Comparison of ENCODE assay signal across 8 cellular contexts in the genomic region with DNA sequence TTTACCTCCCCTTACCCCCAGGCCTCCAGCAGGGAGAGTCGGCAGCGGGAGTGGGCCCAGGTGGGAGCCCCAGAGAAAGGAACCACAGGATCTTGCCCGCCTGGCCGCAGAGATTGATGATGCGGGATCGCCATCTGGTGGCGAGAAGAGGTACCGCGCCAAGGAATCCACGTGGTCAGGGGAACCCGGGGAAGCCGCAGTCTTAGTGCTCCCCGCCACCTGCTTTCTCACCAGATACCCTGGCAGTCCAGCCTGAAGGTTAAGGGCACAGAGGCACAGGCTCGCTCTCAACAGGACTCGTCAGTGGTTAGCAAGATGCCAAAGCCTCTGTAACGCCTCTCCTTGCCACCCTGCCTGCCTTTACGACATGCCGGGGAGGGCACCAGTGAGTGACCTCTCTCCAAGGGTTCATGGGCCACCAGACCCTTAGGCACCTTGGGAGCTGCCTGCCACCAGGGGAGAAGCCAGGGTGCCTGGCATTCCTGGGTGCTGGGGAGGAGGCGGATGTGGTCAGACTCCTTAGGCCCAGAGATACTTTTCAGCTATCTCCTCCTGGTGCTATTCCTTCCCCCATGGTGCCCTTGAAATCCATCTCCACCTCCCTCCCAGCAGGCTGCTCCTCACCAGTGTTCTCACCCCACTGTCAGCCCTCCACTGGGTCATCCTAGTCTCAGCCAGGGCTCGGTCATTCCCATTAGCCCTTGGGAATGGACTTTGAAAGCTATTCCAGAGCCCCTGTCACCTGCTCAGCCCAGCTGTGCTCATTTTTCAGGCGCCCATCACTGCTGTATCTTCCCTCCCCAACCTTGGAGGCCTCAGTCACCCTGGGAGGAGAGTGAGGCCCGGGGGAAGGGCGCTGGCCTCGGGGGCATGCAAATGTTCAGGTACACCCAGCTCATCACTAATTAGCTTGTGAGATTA. TPM values are rescaled to one million over a fixed set of nuclear protein-coding genes. Genes with fewer than 3 reads are reported as not detected.
DNase-seq lines count a peak whose midpoint lies in the region; ATAC-seq and TF ChIP-seq lines count a peak whose summit lies in the region.

No MANE protein-coding gene starts in this region.

- no peak overlapping the region for H3K9ac ChIP-seq in DND-41 (ENCODE audit: low read depth, low read length)

- peaks cover 13% of the 10 kb centered on the region for H3K4me1 ChIP-seq in DND-41 (ENCODE audit: insufficient read depth, low read length)

- H2AFZ ChIP-seq in DND-41 (ENCODE audit: low read depth, low read length): peak overlapping the region; percentile 69; the same call in 1 of the 2 replicates

- TF ChIP-seq CTCF in DND-41 (IDR thresholded peaks at IDR 0.05; ENCODE audit: borderline replicate concordance, extremely low read depth, low read length, poor library complexity, severe bottlenecking): peak; percentile 96

- no peak overlapping the region for H3K4me3 Mint-ChIP-seq in activated CD4-positive, alpha-beta memory T cell treated with anti-CD3 and anti-CD28 coated beads, Interleukin-2, amount 10 ng/mL, durations not matched to agents 7 days and 5 days

- ATAC-seq in DND-41 (ENCODE audit: insufficient read depth, low read depth) (peak; percentile 93), HG03159 (IDR thresholded peaks at IDR 0.05; ENCODE audit: unreplicated experiment) (peak; percentile 57), HG02884 (IDR thresholded peaks at IDR 0.05; ENCODE audit: unreplicated experiment) (no peak)

- no peaks in the 10 kb centered on the region for H3K36me3 ChIP-seq in DND-41 (ENCODE audit: insufficient read depth, low read length)

- DNase-seq in DND-41 (peak; percentile 86), NCI-H82 treated with DMSO at 0.1 percent for 48 hours (lab: John Stamatoyannopoulos, UW; ENCODE audit: unreplicated experiment) (peak; percentile 61), ecto neural progenitor cell (ENCODE audit: low spot score) (peak; percentile 94), medulla oblongata (ENCODE audit: extremely low spot score) (peak; percentile 87)
- DNase-seq in activated CD4-positive, alpha-beta memory T cell treated with anti-CD3 and anti-CD28 coated beads, Interleukin-2, amount 10 ng/mL, durations not matched to agents 7 days and 5 days: peak; percentile 90
- peak; percentile 72 to 77 for DNase-seq in stimulated activated CD8-positive, alpha-beta memory T cell treated with anti-CD3 and anti-CD28 coated beads, Interleukin-15, amount 100 ng/mL, for 4 hours (ENCODE audit: low read depth in 2 of 2)

- H3K79me2 ChIP-seq in DND-41 (ENCODE audit: insufficient read depth, low read length): no peaks in the 10 kb centered on the region

- no peak overlapping the region for H3K4me3 ChIP-seq in DND-41 (ENCODE audit: low read depth in 1 of 2, low read length in 2 of 2)

- no peaks in the 10 kb centered on the region for H4K20me1 ChIP-seq in DND-41 (ENCODE audit: insufficient read depth, low read length)

- peaks cover 15% of the 10 kb centered on the region for H3K27me3 ChIP-seq in DND-41 (ENCODE audit: insufficient read depth, low read length, poor library complexity)

- H3K4me2 ChIP-seq in DND-41 (ENCODE audit: insufficient read depth, low read length): peak overlapping the region; percentile 47; the same call in 1 of the 2 replicates

- no peak overlapping the region for H3K27ac ChIP-seq in DND-41 (ENCODE audit: low read length)

- POLR2A ChIA-PET in activated CD4-positive, alpha-beta memory T cell treated with anti-CD3 and anti-CD28 coated beads, Interleukin-2, amount 10 ng/mL, durations not matched to agents 7 days and 5 days (lab: Charles Lee): interaction anchor here (0.8 to 3.0 kb wide), 4 partner anchors 8 to 53 kb away, joined by 3 to 13 read pairs (median 4); partner anchors contain the start of genes AANAT and UBE2O

- no peaks in the 10 kb centered on the region for H3K9me3 ChIP-seq in DND-41 (ENCODE audit: insufficient read depth, low read length, severe bottlenecking)

- peaks cover 8% of the 10 kb centered on the region for H3K27me3 Mint-ChIP-seq in activated CD4-positive, alpha-beta memory T cell treated with anti-CD3 and anti-CD28 coated beads, Interleukin-2, amount 10 ng/mL, durations not matched to agents 7 days and 5 days

- peaks cover 40% of the 10 kb centered on the region for H3K4me1 Mint-ChIP-seq in activated CD4-positive, alpha-beta memory T cell treated with anti-CD3 and anti-CD28 coated beads, Interleukin-2, amount 10 ng/mL, durations not matched to agents 7 days and 5 days

- H3K36me3 Mint-ChIP-seq in activated CD4-positive, alpha-beta memory T cell treated with anti-CD3 and anti-CD28 coated beads, Interleukin-2, amount 10 ng/mL, durations not matched to agents 7 days and 5 days (ENCODE audit: low read depth): no peaks in the 10 kb centered on the region

- H3K27ac Mint-ChIP-seq in activated CD4-positive, alpha-beta memory T cell treated with anti-CD3 and anti-CD28 coated beads, Interleukin-2, amount 10 ng/mL, durations not matched to agents 7 days and 5 days: no peak overlapping the region

- no peaks in the 10 kb centered on the region for H3K9me3 Mint-ChIP-seq in activated CD4-positive, alpha-beta memory T cell treated with anti-CD3 and anti-CD28 coated beads, Interleukin-2, amount 10 ng/mL, durations not matched to agents 7 days and 5 days

- CTCF ChIA-PET in activated CD4-positive, alpha-beta memory T cell treated with anti-CD3 and anti-CD28 coated beads, Interleukin-2, amount 10 ng/mL, durations not matched to agents 7 days and 5 days (lab: Charles Lee): interaction anchor here (0.8 to 7.5 kb wide), 20 partner anchors 8 to 325 kb away, joined by 3 to 46 read pairs (median 5); partner anchors contain the start of genes AANAT and UBE2O

RNA-seq across cellular contexts. Expression of gene RHBDF2, which starts 5.4 kb away (rescaled TPM):
- 10 to 100 TPM; 33.2 to 33.8 TPM for total RNA-seq in activated CD4-positive, alpha-beta memory T cell treated with anti-CD3 and anti-CD28 coated beads, Interleukin-2, amount 10 ng/mL, durations not matched to agents 7 days and 5 days

RNA-seq across cellular contexts. Expression of gene CYGB, which starts 30.8 kb away (rescaled TPM):
- total RNA-seq in activated CD4-positive, alpha-beta memory T cell treated with anti-CD3 and anti-CD28 coated beads, Interleukin-2, amount 10 ng/mL, durations not matched to agents 7 days and 5 days: not detected

RNA-seq across cellular contexts. Expression of gene PRCD, which starts 33.2 kb away (rescaled TPM):
- total RNA-seq in activated CD4-positive, alpha-beta memory T cell treated with anti-CD3 and anti-CD28 coated beads, Interleukin-2, amount 10 ng/mL, durations not matched to agents 7 days and 5 days: not detected

RNA-seq across cellular contexts. Expression of gene AANAT, which starts 39.3 kb away (rescaled TPM):
- not detected for total RNA-seq in activated CD4-positive, alpha-beta memory T cell treated with anti-CD3 and anti-CD28 coated beads, Interleukin-2, amount 10 ng/mL, durations not matched to agents 7 days and 5 days

RNA-seq across cellular contexts. Expression of gene UBE2O, which starts 53.7 kb away (rescaled TPM):
- total RNA-seq in activated CD4-positive, alpha-beta memory T cell treated with anti-CD3 and anti-CD28 coated beads, Interleukin-2, amount 10 ng/mL, durations not matched to agents 7 days and 5 days: 10 to 100 TPM; 26.5 to 28.9 TPM
